23 cellular contexts compared by ENCODE assay signal in the genomic region with DNA sequence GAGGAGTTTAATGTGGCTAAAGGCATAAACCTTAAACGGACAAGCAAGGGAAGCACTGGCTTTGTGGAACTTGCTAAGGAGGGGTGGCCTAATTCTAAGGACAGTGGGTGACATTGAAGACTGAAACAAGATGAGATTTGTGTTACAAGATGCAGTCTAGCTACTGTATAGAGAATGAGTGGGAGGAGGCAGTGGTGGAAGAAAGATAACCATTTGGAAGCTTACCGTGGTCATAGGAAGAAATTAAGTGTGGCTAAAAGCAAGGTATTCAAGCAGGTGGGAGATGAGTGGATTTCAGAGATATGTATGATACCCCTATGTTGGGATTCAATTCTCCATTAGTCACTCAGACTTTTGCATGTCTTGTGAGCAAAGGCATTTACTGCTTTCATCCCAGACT. TPM values are rescaled to one million over a fixed set of nuclear protein-coding genes. Genes with fewer than 3 reads are reported as not detected.
A peak's percentile ranks its signal among the peaks of the same experiment; 100 is the strongest.
DNase-seq lines count a peak whose midpoint lies in the region; ATAC-seq, FAIRE-seq and TF ChIP-seq lines count a peak whose summit lies in the region.
"Had no signal": no experiment of that assay in that cellular context is flagged by ENCODE, and none has a peak within 500 bp of the region (broad histone marks: within the 10 kb centered on the region; RNA-seq: fewer than 3 reads in every experiment).

No MANE protein-coding gene starts in this region.

- no peaks in the 10 kb centered on the region for H3K9me3 ChIP-seq in left ventricle myocardium inferior (replicated peaks)
- H3K9me3 ChIP-seq in GM12878 (replicated peaks; ENCODE audit: control insufficient read depth, insufficient read depth, low read length): no peaks in the 10 kb centered on the region
- no peaks in the 10 kb centered on the region for H3K9me3 ChIP-seq in subcutaneous abdominal adipose tissue (ENCODE audit: control insufficient read depth in 5 of 5, low read length in 5 of 5)
- H3K9me3 ChIP-seq: adrenal gland, Caco-2, lower lobe of right lung had no signal

- DNase-seq in DMS79 treated with DMSO at 0.1 percent for 48 hours (lab: John Stamatoyannopoulos, UW) (peak; percentile 9), DMS79 (lab: John Stamatoyannopoulos, UW) (no peak), left ventricle myocardium inferior (no peak), Right ventricle myocardium inferior (ENCODE audit: missing footprints) (no peak), GM12878 (ENCODE audit: low read depth, low spot score) (no peak), HEK293T (ENCODE audit: extremely low spot score) (no peak)
- DNase-seq: activated CD4-positive, alpha-beta memory T cell treated with anti-CD3 and anti-CD28 coated beads for 36 hours; activated T-cell treated with anti-CD3 and anti-CD28 coated beads, Interleukin-2, amount 50 U/mL, for 48 hours; AML-193; Caco-2; lower lobe of right lung; NCI-H1417 treated with DMSO at 0.1 percent for 48 hours; NCI-H526; stimulated activated CD4-positive, alpha-beta T cell treated with anti-CD3 and anti-CD28 coated beads, Interleukin-4, amount 100 ng/mL, for 4 hours had no signal

- intact Hi-C loops in left ventricle myocardium inferior (cut with micrococcal nuclease): no loop called here
- intact Hi-C loops in Right ventricle myocardium inferior (cut with DNase I): loop anchor here (10.0 kb wide), 2 partner anchors 175 to 365 kb away; a partner anchor contains a TSS
- intact Hi-C loops in GM12878 (cut with micrococcal nuclease; ENCODE audit: unreplicated experiment): loop anchor here (5.0 kb wide), 1 partner anchor 363 kb away; a partner anchor contains a TSS

- no peak for FAIRE-seq in GM12878 (lab: Jason Lieb, UNC)
- FAIRE-seq: bronchial epithelial cell, endothelial cell of umbilical vein, islet of Langerhans, urothelium cell line had no signal

- no peak for TF ChIP-seq EP300 in GM12878 (IDR thresholded peaks at IDR 0.05; ENCODE audit: borderline replicate concordance in 1 of 2, control insufficient read depth in 1 of 2, low read depth in 2 of 2, low read length in 2 of 2)

- H3K4me1 ChIP-seq in left ventricle myocardium inferior (peaks cover 99% of the 10 kb centered on the region), GM12878 (ENCODE audit: control insufficient read depth, insufficient read depth, low read length) (peaks cover 9% of the 10 kb centered on the region), subcutaneous abdominal adipose tissue (ENCODE audit: control insufficient read depth in 5 of 5, insufficient read depth in 5 of 5, low read length in 5 of 5) (peaks cover 2 to 48% (median 43%) of the 10 kb centered on the region in 5 donors)

- H3K4me3 ChIP-seq in left ventricle myocardium inferior: no peak overlapping the region
- H3K4me3 ChIP-seq in GM12878: no peak overlapping the region
- no peak overlapping the region for H3K4me3 ChIP-seq in subcutaneous abdominal adipose tissue (ENCODE audit: low read depth in 1 of 5, low read length in 5 of 5)
- H3K4me3 ChIP-seq: adrenal gland, lower lobe of right lung had no signal

- BruUV-seq in GM12878 (replicated peaks; lab: Mats Ljungman, UMichigan): no TSS peak

- TF ChIP-seq CTCF in left ventricle myocardium inferior (IDR thresholded peaks at IDR 0.05; ENCODE audit: borderline replicate concordance) (no peak), GM12878 (IDR thresholded peaks at IDR 0.05 in 2 of 3, conservative IDR thresholded peaks at IDR 0.05 in 1 of 3; ENCODE audit: control insufficient read depth in 2 of 3, extremely low read depth in 1 of 3, insufficient read depth in 1 of 3, low read depth in 3 of 3, low read length in 3 of 3) (no peak)

- 63% methylated on average over 2 of the region's 2 CpGs for WGBS in GM12878 (ENCODE audit: insufficient coverage, insufficient replicate concordance, low lambda C conversion rate, missing lambda C conversion rate)

- peaks cover 74% of the 10 kb centered on the region for H3K79me2 ChIP-seq in GM12878 (ENCODE audit: control insufficient read depth, insufficient read depth, low read length)

- no peak overlapping the region for H2AFZ ChIP-seq in GM12878 (ENCODE audit: control insufficient read depth, low read depth, low read length)

- SMC1A ChIA-PET in GM12878 (lab: Charles Lee; ENCODE audit: uncharacterized antibody, unreplicated experiment): interaction anchor here (0.6 to 2.7 kb wide), 6 partner anchors 21 to 360 kb away, joined by 3 to 10 read pairs (median 4); a partner anchor contains a TSS

- TF ChIP-seq POLR2A in GM12878 (IDR thresholded peaks at IDR 0.05; ENCODE audit: low read depth, low read length): no peak

- RAD21 ChIA-PET in GM12878 (lab: Charles Lee; ENCODE audit: unreplicated experiment): interaction anchor here (0.6 to 2.3 kb wide), 3 partner anchors 21 to 164 kb away, joined by 3 to 9 read pairs (median 5); no protein-coding TSS in a partner anchor

- peak overlapping the region; percentile 53 for H3K27ac ChIP-seq in left ventricle myocardium inferior (replicated peaks)
- no peak overlapping the region for H3K27ac ChIP-seq in GM12878 (ENCODE audit: control insufficient read depth, insufficient read depth)
- peak overlapping the region; percentile 25 for H3K27ac ChIP-seq in subcutaneous abdominal adipose tissue (ENCODE audit: low read depth, low read length)
- H3K27ac ChIP-seq: 22Rv1, HL-60, lower lobe of right lung had no signal

- no peak overlapping the region for H3K9ac ChIP-seq in GM12878 (ENCODE audit: control insufficient read depth, insufficient read depth, low read length)
- H3K9ac ChIP-seq in subcutaneous abdominal adipose tissue (ENCODE audit: low read length in 5 of 5): peak overlapping the region in 1 of 5 donors; percentile 27

- no peaks in the 10 kb centered on the region for H4K20me1 ChIP-seq in GM12878 (ENCODE audit: control insufficient read depth, insufficient read depth)

- H3K36me3 ChIP-seq in left ventricle myocardium inferior (no peaks in the 10 kb centered on the region), GM12878 (ENCODE audit: control insufficient read depth in 2 of 2, insufficient read depth in 2 of 2, low read length in 1 of 2) (no peaks in the 10 kb centered on the region), subcutaneous abdominal adipose tissue (ENCODE audit: control insufficient read depth in 5 of 5, insufficient read depth in 5 of 5, low read length in 5 of 5) (no peaks in the 10 kb centered on the region)
- H3K36me3 ChIP-seq: adrenal gland, lower lobe of right lung had no signal

- no peak for TF ChIP-seq RAD21 in GM12878 (IDR thresholded peaks at IDR 0.05; ENCODE audit: insufficient read depth, low read depth, low read length)

- POLR2A ChIA-PET in GM12878 (lab: Charles Lee) (interaction anchor here (1.7 kb wide), 1 partner anchor 14 kb away, joined by 4 read pairs; no protein-coding TSS in a partner anchor), HEK293T (lab: Yijun Ruan, JAX) (interaction anchor here (1.4 kb wide), 1 partner anchor 12 kb away, joined by 3 read pairs; no protein-coding TSS in a partner anchor)

- 0 out of 2 replicates have a peak overlapping the region, but pooled peaks have one; percentile 31 for H3K4me2 ChIP-seq in GM12878 (ENCODE audit: control insufficient read depth, insufficient read depth)

- H3K27me3 ChIP-seq in left ventricle myocardium inferior (ENCODE audit: low read depth): no peaks in the 10 kb centered on the region
- H3K27me3 ChIP-seq in GM12878 (replicated peaks in 1 of 2; ENCODE audit: control insufficient read depth in 2 of 2, insufficient read depth in 2 of 2, low read length in 1 of 2): no peaks in the 10 kb centered on the region
- H3K27me3 ChIP-seq in subcutaneous abdominal adipose tissue (ENCODE audit: control insufficient read depth in 5 of 5, insufficient read depth in 4 of 5, low read length in 5 of 5): no peaks in the 10 kb centered on the region
- H3K27me3 ChIP-seq: adrenal gland had no signal

- in situ Hi-C loops in GM12878 (cut with MboI): loop anchor here (10.0 kb wide), 1 partner anchor 365 kb away; a partner anchor contains a TSS

- no peak for ATAC-seq in Right ventricle myocardium inferior
- ATAC-seq in GM12878: no peak
- no peak for ATAC-seq in HG03521 (IDR thresholded peaks at IDR 0.05; ENCODE audit: unreplicated experiment)
- ATAC-seq: lower lobe of right lung had no signal

- CTCF ChIA-PET in GM12878 (lab: Yijun Ruan, JAX): interaction anchor here (0.7 to 2.0 kb wide), 4 partner anchors 21 to 380 kb away, joined by 3 to 8 read pairs (median 4); no protein-coding TSS in a partner anchor
- CTCF ChIA-PET in HEK293T (lab: Yijun Ruan, JAX): interaction anchor here (0.6 to 1.6 kb wide), 2 partner anchors 12 to 378 kb away, joined by 3 to 5 read pairs; no protein-coding TSS in a partner anchor

TF ChIP-seq in GM12878, 131 proteins besides CTCF, POLR2A, EP300 and RAD21 (continues in another document):
- TF ChIP-seq KLF5 (IDR thresholded peaks at IDR 0.05; ENCODE audit: partially characterized antibody): no peak
- no peak for TF ChIP-seq RFX5 (IDR thresholded peaks at IDR 0.05; ENCODE audit: low read depth, low read length)

TF ChIP-seq in HEK293T, 16 proteins besides CTCF, POLR2A, EP300 and RAD21 (continues in another document):
- TF ChIP-seq TARDBP (IDR thresholded peaks at IDR 0.05) (no peak), SP1 (IDR thresholded peaks at IDR 0.05) (no peak), BHLHE40 (IDR thresholded peaks at IDR 0.05; ENCODE audit: borderline replicate concordance) (no peak), SUZ12 (IDR thresholded peaks at IDR 0.05) (no peak), L3MBTL2 (conservative IDR thresholded peaks at IDR 0.05) (no peak), FOXK2 (IDR thresholded peaks at IDR 0.05) (no peak)

RNA-seq across cellular contexts. Expression of a gene that starts 4.6 kb away (rescaled TPM):
- total RNA-seq in left ventricle myocardium inferior (1,051 TPM), Right ventricle myocardium inferior (959 TPM), GM12878 (2014; rRNA removed) (15.0 and 15.5 TPM in 2 replicates), GM12878 (2014; rRNA removed; fragmentation: Illumina TruSeq; extraction: Trizol) (15.9 and 18.0 TPM in 2 replicates), GM12878 (2021) (21.3 and 23.0 TPM in 2 replicates)
- total RNA-seq in GM12878 (2013; cell fraction: nucleolus; rRNA removed): 281 and 287 TPM in 2 replicates
- polyA plus RNA-seq in GM12878 (2011; ENCODE audit: low read depth): 24.4 TPM
- polyA plus RNA-seq in GM12878 (2011; rRNA removed) (72.5 and 103 TPM in 2 replicates), GM12878 (2014; fragmentation: Illumina TruSeq; extraction: Trizol) (15.8 and 22.1 TPM in 2 replicates), GM12878 (2014; fragmentation: Nextera tagmentation; extraction: Ambion mirVana) (1 to 10 TPM; 5.5 to 7.4 TPM), GM12878 (2014; rRNA removed) (12.6 and 14.4 TPM in 2 replicates), GM12878 (2016; fragmentation: Nextera tagmentation; extraction: Ambion mirVana) (10 to 100 TPM; 13.2 to 16.1 TPM)
- 23.6 and 31.0 TPM in 2 replicates for polyA plus RNA-seq in GM12878 (2011; cell fraction: cytosol; rRNA removed)
- polyA plus RNA-seq in GM12878 (2011; cell fraction: nucleus; rRNA removed): 80.9 and 98.5 TPM in 2 replicates
- polyA plus RNA-seq in GM12878 (2012): 25.9 and 36.5 TPM in 2 replicates
- 83.0 and 86.2 TPM in 2 replicates for polyA minus RNA-seq in GM12878 (2011; rRNA and poly(A)+ RNA removed)
- polyA minus RNA-seq in GM12878 (2011; cell fraction: cytosol; rRNA and poly(A)+ RNA removed): 16.5 and 23.9 TPM in 2 replicates
- polyA minus RNA-seq in GM12878 (2011; cell fraction: nucleus; rRNA and poly(A)+ RNA removed): 165 and 182 TPM in 2 replicates
